ENCODE assay signal across 8 cellular contexts in the genomic region with DNA sequence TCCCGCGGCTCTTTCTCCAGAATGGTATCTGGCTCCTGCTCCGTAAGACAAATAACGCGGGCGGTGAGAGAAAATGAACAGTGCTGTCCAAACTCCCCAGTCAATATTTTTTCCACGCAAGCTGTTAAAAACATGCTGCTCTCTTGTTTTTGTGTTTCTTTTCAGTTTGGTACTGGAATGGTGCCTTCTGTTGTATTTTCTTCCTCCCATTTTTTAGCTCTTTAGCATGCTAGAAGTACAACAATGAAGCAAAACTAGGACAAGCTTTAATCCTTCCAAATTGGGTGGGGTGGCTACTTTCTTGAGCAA. TPM values are rescaled to one million over a fixed set of nuclear protein-coding genes. Genes with fewer than 3 reads are reported as not detected.
DNase-seq lines count a peak whose midpoint lies in the region; ATAC-seq and TF ChIP-seq lines count a peak whose summit lies in the region.

No MANE protein-coding gene starts in this region.

- in situ Hi-C loops in brain microvascular endothelial cell (cut with HindIII; ENCODE audit: low pct_ligation_motif_present, low sequenced_read_pairs), result no loop called here

- H3K36me3 ChIP-seq in brain microvascular endothelial cell (replicated peaks), result peaks cover 9% of the 10 kb centered on the region
- peaks cover 3 to 10% of the 10 kb centered on the region in 2 donors for H3K36me3 ChIP-seq in lung (ENCODE audit: control insufficient read depth in 2 of 2, insufficient read depth in 2 of 2, low read length in 2 of 2)
- no peaks in the 10 kb centered on the region for H3K36me3 ChIP-seq in uterus

- ATAC-seq in HG03342 (IDR thresholded peaks at IDR 0.05; ENCODE audit: unreplicated experiment) (peak; percentile 15), lung (ENCODE audit: insufficient read depth, low FRiP score) (no peak), omental fat pad (ENCODE audit: low FRiP score) (no peak), HG03095 (IDR thresholded peaks at IDR 0.05; ENCODE audit: unreplicated experiment) (no peak), GM18861 (IDR thresholded peaks at IDR 0.05; ENCODE audit: unreplicated experiment) (no peak)

- TF ChIP-seq CTCF in GM12875 (IDR thresholded peaks at IDR 0.05; ENCODE audit: borderline replicate concordance, insufficient read depth, low read depth, low read length) (no peak), brain microvascular endothelial cell (IDR thresholded peaks at IDR 0.05; ENCODE audit: low read depth, low read length, missing control alignments) (no peak), lung (IDR thresholded peaks at IDR 0.05; ENCODE audit: control extremely low read depth, extremely low read depth) (no peak), uterus (IDR thresholded peaks at IDR 0.05) (no peak), omental fat pad (IDR thresholded peaks at IDR 0.05) (no peak)

- H3K4me3 ChIP-seq in GM12875 (ENCODE audit: low read depth, low read length) (peak overlapping the region; percentile 79), brain microvascular endothelial cell (ENCODE audit: low read depth, low read length) (peak overlapping the region; percentile 96), lung (peak overlapping the region; percentile 55), uterus (peak overlapping the region; percentile 95 to 96)

- H3K9me3 ChIP-seq in lung (ENCODE audit: control insufficient read depth in 2 of 2, insufficient read depth in 1 of 2, low read length in 1 of 2) (no peaks in the 10 kb centered on the region), uterus (no peaks in the 10 kb centered on the region)

- no peak for DNase-seq in brain microvascular endothelial cell
- no peak for DNase-seq in lung (ENCODE audit: low spot score)
- DNase-seq in uterus, result no peak
- no peak for DNase-seq in omental fat pad (ENCODE audit: low spot score)

- H3K4me1 ChIP-seq in lung (ENCODE audit: control insufficient read depth in 2 of 2, insufficient read depth in 2 of 2, low read length in 2 of 2) (peaks cover 2 to 17% of the 10 kb centered on the region in 2 donors), uterus (no peaks in the 10 kb centered on the region)

- TF ChIP-seq POLR2A in uterus (IDR thresholded peaks at IDR 0.05), result no peak

- H3K27me3 ChIP-seq in brain microvascular endothelial cell (replicated peaks) (no peaks in the 10 kb centered on the region), lung (ENCODE audit: control insufficient read depth, insufficient read depth) (no peaks in the 10 kb centered on the region), uterus (no peaks in the 10 kb centered on the region)

- H3K27ac ChIP-seq in brain microvascular endothelial cell, result peak overlapping the region; percentile 69
- peak overlapping the region; percentile 83 to 95 for H3K27ac ChIP-seq in lung (ENCODE audit: low read depth in 1 of 2, low read length in 1 of 2)
- peak overlapping the region; percentile 94 to 97 for H3K27ac ChIP-seq in uterus

- 2 to 3% methylated on average over 7 of the region's 7 CpGs for WGBS in lung, 2 donors

- intact Hi-C loops in uterus (cut with DNase I; ENCODE audit: low total_unique reads), result loop anchor here (5.0 kb wide), 1 partner anchor 164 kb away; the partner anchor contains the start of gene SIK2

RNA-seq across cellular contexts. Expression of gene PPP2R1B, which starts 0.6 kb away (rescaled TPM):
- total RNA-seq in lung, result 10 to 100 TPM; 30.0 to 71.5 TPM
- 10 to 100 TPM in 1 of 2 donors, 1 to 10 TPM in 1; 8.3 to 10.9 TPM for polyA plus RNA-seq in lung
- 10 to 100 TPM; 12.0 to 30.0 (median 28.4) TPM for total RNA-seq in uterus
- total RNA-seq in omental fat pad, result 100 to 1,000 TPM in 2 of 4 donors, 10 to 100 TPM in 2; 30.9 to 139 (median 78.8) TPM
